Comparison of ENCODE assay signal across 8 cellular contexts in genomic region chr12:121791671-121792496, GRCh38. TPM values are rescaled to one million over a fixed set of nuclear protein-coding genes. Genes with fewer than 3 reads are reported as not detected.
DNase-seq lines count a peak whose midpoint lies in the region; ATAC-seq and TF ChIP-seq lines count a peak whose summit lies in the region.

No MANE protein-coding gene starts in this region.

- H3K4me2 ChIP-seq in IMR-90 (ENCODE audit: low read depth, low read length) = no peak overlapping the region

- no TSS peak for BruUV-seq in IMR-90 (replicated peaks; lab: Mats Ljungman, UMichigan)

- 71% methylated on average over 3 of the region's 14 CpGs; no CpG with 5 or more reads in 1 of the 2 experiments for WGBS in IMR-90 (ENCODE audit: extremely low coverage in 2 of 2, insufficient read length in 1 of 2), 2 experiments

- H2AK5ac ChIP-seq in IMR-90 (ENCODE audit: low read depth, low read length) = no peak overlapping the region

- no peak overlapping the region for H3K4ac ChIP-seq in IMR-90 (ENCODE audit: low read depth, low read length)

- no peaks in the 10 kb centered on the region for H3K9me3 Mint-ChIP-seq in CD4-positive, CD25-positive, alpha-beta regulatory T cell
- H3K9me3 Mint-ChIP-seq in activated naive CD8-positive, alpha-beta T cell treated with anti-CD3 and anti-CD28 coated beads, Interleukin-2, amount 10 ng/mL, durations not matched to agents 7 days and 5 days = no peaks in the 10 kb centered on the region

- POLR2A ChIA-PET in IMR-90 (lab: Charles Lee; ENCODE audit: unreplicated experiment) = no interaction called here
- POLR2A ChIA-PET in activated naive CD8-positive, alpha-beta T cell treated with anti-CD3 and anti-CD28 coated beads, Interleukin-2, amount 10 ng/mL, durations not matched to agents 7 days and 5 days (lab: Charles Lee) = interaction anchor here (1.6 to 31.1 kb wide), 8 partner anchors 3 to 97 kb away, joined by 5 to 931 read pairs (median 14); partner anchors contain the start of genes PSMD9, RHOF, SETD1B and TMEM120B

- H2BK20ac ChIP-seq in IMR-90 (ENCODE audit: low read depth, low read length) = no peak overlapping the region

- TF ChIP-seq POLR2A in IMR-90 (IDR thresholded peaks at IDR 0.05; ENCODE audit: low read depth, low read length) = no peak

- no peak overlapping the region for H2BK5ac ChIP-seq in IMR-90 (ENCODE audit: low read depth, low read length, poor library complexity, severe bottlenecking)

- dilution Hi-C loops in IMR-90 (cut with HindIII; ENCODE audit: low sequenced_read_pairs, unreplicated experiment) = no loop called here

- H2BK120ac ChIP-seq in IMR-90 (ENCODE audit: low read depth, low read length) = no peak overlapping the region

- peak overlapping the region; percentile 89 for H3K4me3 ChIP-seq in CD4-positive, CD25-positive, alpha-beta regulatory T cell (ENCODE audit: low read depth, low read length)
- H3K4me3 ChIP-seq in IMR-90 (ENCODE audit: insufficient read depth, low read depth, low read length) = no peak overlapping the region
- peak overlapping the region; percentile 23 for H3K4me3 ChIP-seq in mucosa of stomach (ENCODE audit: low read length)

- H3K56ac ChIP-seq in IMR-90 (ENCODE audit: extremely low read depth, insufficient read depth, low read length) = no peak overlapping the region

- ATAC-seq in CD4-positive, CD25-positive, alpha-beta regulatory T cell (ENCODE audit: low read depth in 2 of 2) = no peak
- no peak for ATAC-seq in IMR-90 (ENCODE audit: low read depth)
- no peak for ATAC-seq in activated naive CD8-positive, alpha-beta T cell treated with anti-CD3 and anti-CD28 coated beads, Interleukin-2, amount 10 ng/mL, durations not matched to agents 7 days and 5 days (ENCODE audit: low read depth)
- no peak for ATAC-seq in HG02981 (IDR thresholded peaks at IDR 0.05; ENCODE audit: unreplicated experiment)

- H4K91ac ChIP-seq in IMR-90 (ENCODE audit: insufficient read depth, low read depth, low read length) = no peak overlapping the region

- intact Hi-C loops in IMR-90 (cut with micrococcal nuclease) = loop anchor here (5.0 to 10.0 kb wide), 2 partner anchors 80 to 237 kb away; partner anchors contain the start of gene TMEM120B

- no peak overlapping the region for H4K5ac ChIP-seq in IMR-90 (ENCODE audit: low read depth, low read length)

- H4K20me1 ChIP-seq in IMR-90 (ENCODE audit: insufficient read depth, low read length) = peaks cover 9% of the 10 kb centered on the region; the same call in 1 of the 2 replicates

- no peak for TF ChIP-seq RAD21 in IMR-90 (IDR thresholded peaks at IDR 0.05; ENCODE audit: low read length)

- peaks cover 16% of the 10 kb centered on the region for H3K36me3 ChIP-seq in CD4-positive, CD25-positive, alpha-beta regulatory T cell (ENCODE audit: control insufficient read depth, insufficient read depth, low read length)
- H3K36me3 ChIP-seq in IMR-90 (ENCODE audit: control insufficient read depth, insufficient read depth, low read length) = peaks cover 7% of the 10 kb centered on the region; the same call in 1 of the 2 replicates
- peaks cover 7% of the 10 kb centered on the region for H3K36me3 ChIP-seq in mucosa of stomach (ENCODE audit: control insufficient read depth, insufficient read depth, low read length)

- no peak overlapping the region for H3K23ac ChIP-seq in IMR-90 (ENCODE audit: low read depth, low read length)

- H3K9ac ChIP-seq in IMR-90 (ENCODE audit: low read depth, low read length) (no peak overlapping the region), mucosa of stomach (ENCODE audit: low read length) (peak overlapping the region; percentile 81)

- peaks cover 9% of the 10 kb centered on the region for H3K36me3 Mint-ChIP-seq in CD4-positive, CD25-positive, alpha-beta regulatory T cell
- H3K36me3 Mint-ChIP-seq in activated naive CD8-positive, alpha-beta T cell treated with anti-CD3 and anti-CD28 coated beads, Interleukin-2, amount 10 ng/mL, durations not matched to agents 7 days and 5 days = peaks cover 21% of the 10 kb centered on the region

- H2AK9ac ChIP-seq in IMR-90 (replicated peaks; ENCODE audit: low read depth, low read length, poor library complexity) = peak overlapping the region; percentile 11

- in situ Hi-C loops in IMR-90 (cut with MboI; ENCODE audit: low sequenced_read_pairs) (no loop called here), GM13977 (cut with MboI; ENCODE audit: low pct_unique_long_range_greater_than_20kb, low sequenced_read_pairs, unreplicated experiment) (no loop called here)

- TF ChIP-seq CTCF in IMR-90 (conservative IDR thresholded peaks at IDR 0.05; ENCODE audit: low read depth, low read length) (no peak), GM13977 (IDR thresholded peaks at IDR 0.05; ENCODE audit: extremely low read depth, insufficient read depth, missing control alignments) (no peak)

- H3K9me1 ChIP-seq in IMR-90 (ENCODE audit: insufficient read depth, low read length) = peaks cover 6% of the 10 kb centered on the region; the same call in 1 of the 2 replicates

- CTCF ChIA-PET in IMR-90 (lab: Yijun Ruan, JAX) = no interaction called here

- no peak overlapping the region for H2BK15ac ChIP-seq in IMR-90 (ENCODE audit: low read depth, low read length)

- H3K27ac Mint-ChIP-seq in CD4-positive, CD25-positive, alpha-beta regulatory T cell = peak overlapping the region; percentile 91 to 100 (median 99)
- H3K27ac Mint-ChIP-seq in activated naive CD8-positive, alpha-beta T cell treated with anti-CD3 and anti-CD28 coated beads, Interleukin-2, amount 10 ng/mL, durations not matched to agents 7 days and 5 days = peak overlapping the region; percentile 98

- peaks cover 8% of the 10 kb centered on the region for H3K27me3 Mint-ChIP-seq in CD4-positive, CD25-positive, alpha-beta regulatory T cell
- no peaks in the 10 kb centered on the region for H3K27me3 Mint-ChIP-seq in activated naive CD8-positive, alpha-beta T cell treated with anti-CD3 and anti-CD28 coated beads, Interleukin-2, amount 10 ng/mL, durations not matched to agents 7 days and 5 days

- peak overlapping the region; percentile 98 for H3K27ac ChIP-seq in CD4-positive, CD25-positive, alpha-beta regulatory T cell (ENCODE audit: insufficient read depth, low read length, poor library complexity, severe bottlenecking)
- H3K27ac ChIP-seq in IMR-90 (ENCODE audit: insufficient read depth, low read length) = no peak overlapping the region

- no peak overlapping the region for H3K18ac ChIP-seq in IMR-90 (ENCODE audit: low read depth, low read length)

- DNase-seq in CD4-positive, CD25-positive, alpha-beta regulatory T cell = peak; percentile 33 to 48 (median 35)
- DNase-seq in IMR-90 (no peak), GM13977 (ENCODE audit: low spot score) (no peak), HuH-7.5 (ENCODE audit: low spot score) (no peak), NCI-H1930 (lab: John Stamatoyannopoulos, UW) (no peak)
- no peak for DNase-seq in activated naive CD8-positive, alpha-beta T cell treated with anti-CD3 and anti-CD28 coated beads, Interleukin-2, amount 10 ng/mL, durations not matched to agents 7 days and 5 days

- no peaks in the 10 kb centered on the region for H3K27me3 ChIP-seq in CD4-positive, CD25-positive, alpha-beta regulatory T cell (ENCODE audit: control insufficient read depth, insufficient read depth, low read length)
- H3K27me3 ChIP-seq in IMR-90 (ENCODE audit: control insufficient read depth, insufficient read depth, low read length) = no peaks in the 10 kb centered on the region
- no peaks in the 10 kb centered on the region for H3K27me3 ChIP-seq in mucosa of stomach (ENCODE audit: control insufficient read depth, insufficient read depth, low read length)

- peak overlapping the region; percentile 36 for H2AFZ ChIP-seq in IMR-90 (replicated peaks; ENCODE audit: low read length, poor library complexity)

- peak overlapping the region; percentile 90 to 97 (median 93) for H3K4me3 Mint-ChIP-seq in CD4-positive, CD25-positive, alpha-beta regulatory T cell
- peak overlapping the region; percentile 89 for H3K4me3 Mint-ChIP-seq in activated naive CD8-positive, alpha-beta T cell treated with anti-CD3 and anti-CD28 coated beads, Interleukin-2, amount 10 ng/mL, durations not matched to agents 7 days and 5 days

- no peak overlapping the region for H4K8ac ChIP-seq in IMR-90 (ENCODE audit: low read depth in 2 of 2, low read length in 2 of 2)

- H3K14ac ChIP-seq in IMR-90 (replicated peaks; ENCODE audit: low read depth, low read length) = no peak overlapping the region

- peaks cover 88% of the 10 kb centered on the region for H3K4me1 ChIP-seq in CD4-positive, CD25-positive, alpha-beta regulatory T cell (ENCODE audit: control insufficient read depth, insufficient read depth, low read length, poor library complexity, severe bottlenecking)
- H3K4me1 ChIP-seq in IMR-90 (ENCODE audit: control insufficient read depth, insufficient read depth, low read length) (peaks cover 7% of the 10 kb centered on the region), mucosa of stomach (ENCODE audit: control insufficient read depth, insufficient read depth, low read length) (peaks cover 79% of the 10 kb centered on the region)

- no peaks in the 10 kb centered on the region for H3K9me3 ChIP-seq in CD4-positive, CD25-positive, alpha-beta regulatory T cell (ENCODE audit: control insufficient read depth in 2 of 2, low read length in 2 of 2)
- no peaks in the 10 kb centered on the region for H3K9me3 ChIP-seq in IMR-90 (ENCODE audit: control insufficient read depth, insufficient read depth, low read length)
- H3K9me3 ChIP-seq in mucosa of stomach (ENCODE audit: control insufficient read depth, low read length) = no peaks in the 10 kb centered on the region

- peaks cover 6 to 79% (median 49%) of the 10 kb centered on the region in 4 donors for H3K4me1 Mint-ChIP-seq in CD4-positive, CD25-positive, alpha-beta regulatory T cell
- peaks cover 44% of the 10 kb centered on the region for H3K4me1 Mint-ChIP-seq in activated naive CD8-positive, alpha-beta T cell treated with anti-CD3 and anti-CD28 coated beads, Interleukin-2, amount 10 ng/mL, durations not matched to agents 7 days and 5 days

- H3K79me1 ChIP-seq in IMR-90 (ENCODE audit: low read depth in 1 of 2, low read length in 2 of 2) = peaks cover 0 to 24% of the 10 kb centered on the region in 2 experiments; a peak in 2 of 4 replicates

RNA-seq across cellular contexts. Expression of gene RHOF, which starts 1.6 kb away (rescaled TPM):
- total RNA-seq in CD4-positive, CD25-positive, alpha-beta regulatory T cell = 149 TPM
- polyA plus RNA-seq in CD4-positive, CD25-positive, alpha-beta regulatory T cell = 100 to 1,000 TPM in 1 of 4 donors, 10 to 100 TPM in 3; 80.4 to 100 (median 92.0) TPM
- total RNA-seq in IMR-90 (2012; rRNA removed) = 3.0 and 3.9 TPM in 2 replicates
- polyA plus RNA-seq in IMR-90 (2012; rRNA removed) = 5.1 and 5.3 TPM in 2 replicates
- 4.7 and 7.8 TPM in 2 replicates for polyA plus RNA-seq in IMR-90 (2012; cell fraction: cytosol; rRNA removed)
- 14.0 and 15.7 TPM in 2 replicates for polyA plus RNA-seq in IMR-90 (2012; cell fraction: nucleus; rRNA removed; ENCODE audit: low replicate concordance)
- total RNA-seq in activated naive CD8-positive, alpha-beta T cell treated with anti-CD3 and anti-CD28 coated beads, Interleukin-2, amount 10 ng/mL, durations not matched to agents 7 days and 5 days = 100 to 1,000 TPM; 144 to 157 TPM

RNA-seq across cellular contexts. Expression of gene SETD1B, which starts 11.9 kb away (rescaled TPM):
- total RNA-seq in CD4-positive, CD25-positive, alpha-beta regulatory T cell = 118 TPM
- polyA plus RNA-seq in CD4-positive, CD25-positive, alpha-beta regulatory T cell = 1 to 10 TPM; 1.2 to 2.0 (median 1.5) TPM
- 0.83 and 0.90 TPM in 2 replicates for total RNA-seq in IMR-90 (2012; rRNA removed)
- polyA plus RNA-seq in IMR-90 (2012; rRNA removed) = 5.1 and 5.5 TPM in 2 replicates
- 3.1 and 3.5 TPM in 2 replicates for polyA plus RNA-seq in IMR-90 (2012; cell fraction: cytosol; rRNA removed)
- 14.8 and 15.1 TPM in 2 replicates for polyA plus RNA-seq in IMR-90 (2012; cell fraction: nucleus; rRNA removed; ENCODE audit: low replicate concordance)
- total RNA-seq in activated naive CD8-positive, alpha-beta T cell treated with anti-CD3 and anti-CD28 coated beads, Interleukin-2, amount 10 ng/mL, durations not matched to agents 7 days and 5 days = 10 to 100 TPM; 45.0 to 46.8 TPM

Comparison
In these comparisons a context has a peak if more than half of its experiments do, and no peak if none do; other contexts are left out.
1. DNase-seq: peak in CD4-positive, CD25-positive, alpha-beta regulatory T cell (3 of 3); none in IMR-90 (single experiment), activated naive CD8-positive, alpha-beta T cell treated with anti-CD3 and anti-CD28 coated beads, Interleukin-2, amount 10 ng/mL, durations not matched to agents 7 days and 5 days (single experiment), GM13977 (single experiment), HuH-7.5 (single experiment) and NCI-H1930 (0 of 2).
2. RNA of gene RHOF, which starts 1.6 kb away (total RNA-seq): 144 to 157 TPM in activated naive CD8-positive, alpha-beta T cell treated with anti-CD3 and anti-CD28 coated beads, Interleukin-2, amount 10 ng/mL, durations not matched to agents 7 days and 5 days and 149 TPM in CD4-positive, CD25-positive, alpha-beta regulatory T cell (single experiment); 3.0 to 3.9 TPM in IMR-90; every median in the first group is over 10 times any median in the second.
3. RNA of gene SETD1B, which starts 11.9 kb away (total RNA-seq): 118 TPM in CD4-positive, CD25-positive, alpha-beta regulatory T cell (single experiment) and 45.0 to 46.8 TPM in activated naive CD8-positive, alpha-beta T cell treated with anti-CD3 and anti-CD28 coated beads, Interleukin-2, amount 10 ng/mL, durations not matched to agents 7 days and 5 days; 0.83 to 0.90 TPM in IMR-90; every median in the first group is over 10 times any median in the second.